In the genomic region with DNA sequence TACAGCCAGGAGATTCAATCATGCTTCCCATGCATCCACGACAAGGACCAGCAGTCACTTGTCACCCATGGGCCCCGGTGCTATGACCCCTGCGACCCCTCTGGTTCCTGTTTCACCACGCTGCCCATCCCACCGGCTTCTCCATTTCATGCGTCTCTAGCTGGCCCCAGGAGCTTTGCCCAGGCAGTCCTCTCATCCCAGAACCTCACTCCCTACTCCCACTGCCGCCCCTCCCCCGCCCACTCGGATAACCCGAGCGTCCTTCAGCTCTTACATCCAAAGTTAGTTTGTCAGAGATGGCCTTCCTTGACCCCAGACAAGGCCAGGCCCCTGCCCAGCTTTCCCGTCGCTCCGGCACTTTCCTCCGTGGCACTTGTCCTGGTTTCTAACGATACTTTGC, we compare ENCODE assay signal across 23 cellular contexts.
"Had no signal": no experiment of that assay in that cellular context is flagged by ENCODE, and none has a peak within 500 bp of the region (broad histone marks: within the 10 kb centered on the region; RNA-seq: fewer than 3 reads in every experiment).

No MANE protein-coding gene starts in this region.

- H3K4me2 ChIP-seq: KMS-11 had no signal

- H3K4me3 ChIP-seq: K562, SJSA1 had no signal

- DNase-seq: Kasumi-1, MM.1S, NCI-H1092 treated with DMSO at 0.1 percent for 48 hours, NCI-H1436, NCI-H187, NCI-H2029, NCI-H2081 treated with DMSO at 0.1 percent for 48 hours, NCI-H2171, NCI-H226, NCI-H446, NCI-H510A, NCI-H524 treated with DMSO at 0.1 percent for 48 hours, NCI-H69, NCI-H774, Right ventricle myocardium superior, RPMI8226, SIG-M5 had no signal

- H3K36me3 Mint-ChIP-seq: IgD-negative memory B cell had no signal

- H3K4me3 Mint-ChIP-seq: IgD-negative memory B cell had no signal

- H3K9me3 Mint-ChIP-seq: IgD-negative memory B cell had no signal

- H3K27me3 ChIP-seq: SJSA1 had no signal

- H3K9ac ChIP-seq: KMS-11 had no signal

- ATAC-seq: K562 had no signal

- H3K27ac Mint-ChIP-seq: IgD-negative memory B cell had no signal

- H3K27ac ChIP-seq: HL-60, KMS-11, SJSA1, SK-N-MC had no signal

- H3K36me3 ChIP-seq: SJSA1 had no signal

- H3K9me3 ChIP-seq: SJSA1 had no signal

- H3K4me1 ChIP-seq: SJSA1 had no signal
